1 cellular context compared by ENCODE assay signal in genomic region chr6:129353067-129353466, GRCh38.
TF ChIP-seq lines count a peak whose summit lies in the region.

No MANE protein-coding gene starts in this region.

TF ChIP-seq in SK-N-SH, 30 proteins besides CTCF, POLR2A, EP300 and RAD21 (continued from another document):
- no peak for TF ChIP-seq TCF12 (IDR thresholded peaks at IDR 0.05)
- TF ChIP-seq RCOR1 (IDR thresholded peaks at IDR 0.05; ENCODE audit: low read length), result no peak
